In the genomic region with DNA sequence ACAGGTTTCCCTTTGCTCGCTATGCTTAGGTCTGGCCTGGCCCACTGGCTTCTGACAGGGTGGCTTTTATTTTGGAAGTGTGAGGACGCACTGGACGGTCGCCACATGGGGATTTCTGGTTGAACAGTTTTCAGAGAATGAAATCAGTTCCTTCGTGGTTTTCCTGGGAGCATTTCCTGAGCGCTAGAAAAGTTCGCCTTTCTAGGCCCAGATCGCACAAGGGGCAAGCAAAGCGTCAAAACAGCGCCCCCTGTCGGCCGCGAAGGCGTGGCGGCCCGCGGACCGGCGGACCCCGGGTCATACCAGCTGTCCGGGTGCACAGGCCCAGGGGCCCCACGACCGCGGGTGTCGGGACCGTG, we compare ENCODE assay signal across 8 cellular contexts. TPM values are rescaled to one million over a fixed set of nuclear protein-coding genes. Genes with fewer than 3 reads are reported as not detected.
DNase-seq lines count a peak whose midpoint lies in the region; ATAC-seq and TF ChIP-seq lines count a peak whose summit lies in the region.

No MANE protein-coding gene starts in this region.

- H3K4me3 ChIP-seq in testis, result peak overlapping the region; percentile 55 to 78

- peak; percentile 52 for ATAC-seq in HG02642 (IDR thresholded peaks at IDR 0.05; ENCODE audit: poor library complexity, unreplicated experiment)

- no peaks in the 10 kb centered on the region for H3K9me3 Mint-ChIP-seq in osteocyte (ENCODE audit: unreplicated experiment)

- H3K36me3 ChIP-seq in testis (ENCODE audit: low read depth, missing control alignments), result no peaks in the 10 kb centered on the region

- DNase-seq in GM03348 (ENCODE audit: low spot score) (peak; percentile 85), glomerular visceral epithelial cell (ENCODE audit: extremely low spot score) (peak; percentile 69), osteocyte (ENCODE audit: extremely low spot score, unreplicated experiment) (no peak), testis (peak; percentile 90), NCI-H1436 treated with DMSO at 0.1 percent for 48 hours (lab: John Stamatoyannopoulos, UW) (no peak)
- DNase-seq in activated naive CD4-positive, alpha-beta T cell (lab: John Stamatoyannopoulos, UW), result peak; percentile 75 to 81 (median 80)

- H3K27ac Mint-ChIP-seq in osteocyte (ENCODE audit: unreplicated experiment), result no peak overlapping the region

- H3K9me3 ChIP-seq in testis, result no peaks in the 10 kb centered on the region

- H3K36me3 Mint-ChIP-seq in osteocyte (ENCODE audit: unreplicated experiment), result no peaks in the 10 kb centered on the region

- peak overlapping the region; percentile 53 to 86 for H3K27ac ChIP-seq in testis

- no peak for TF ChIP-seq POLR2A in testis (IDR thresholded peaks at IDR 0.05)

- intact Hi-C loops in testis (cut with DNase I; ENCODE audit: low total_unique reads), result loop anchor here (10.0 kb wide), 1 partner anchor 360 kb away; no protein-coding TSS in a partner anchor

- H3K4me1 Mint-ChIP-seq in osteocyte (ENCODE audit: unreplicated experiment), result peaks cover 2% of the 10 kb centered on the region

- no peaks in the 10 kb centered on the region for H3K27me3 ChIP-seq in testis

- no peak overlapping the region for H3K4me3 Mint-ChIP-seq in osteocyte (ENCODE audit: unreplicated experiment)

- peaks cover 19% of the 10 kb centered on the region for H3K27me3 Mint-ChIP-seq in osteocyte (ENCODE audit: unreplicated experiment)

- H3K4me1 ChIP-seq in testis, result peaks cover 8% of the 10 kb centered on the region

- TF ChIP-seq CTCF in osteocyte (IDR thresholded peaks at IDR 0.05) (peak; percentile 36), testis (IDR thresholded peaks at IDR 0.05) (peak; percentile 88 to 97 (median 94))

- 5 to 24% methylated on average over 5 to 26 of the region's 26 CpGs for WGBS in testis, 2 donors

TF ChIP-seq in PFSK-1, 5 proteins besides CTCF, POLR2A, EP300 and RAD21:
- TF ChIP-seq, protein P1, sequence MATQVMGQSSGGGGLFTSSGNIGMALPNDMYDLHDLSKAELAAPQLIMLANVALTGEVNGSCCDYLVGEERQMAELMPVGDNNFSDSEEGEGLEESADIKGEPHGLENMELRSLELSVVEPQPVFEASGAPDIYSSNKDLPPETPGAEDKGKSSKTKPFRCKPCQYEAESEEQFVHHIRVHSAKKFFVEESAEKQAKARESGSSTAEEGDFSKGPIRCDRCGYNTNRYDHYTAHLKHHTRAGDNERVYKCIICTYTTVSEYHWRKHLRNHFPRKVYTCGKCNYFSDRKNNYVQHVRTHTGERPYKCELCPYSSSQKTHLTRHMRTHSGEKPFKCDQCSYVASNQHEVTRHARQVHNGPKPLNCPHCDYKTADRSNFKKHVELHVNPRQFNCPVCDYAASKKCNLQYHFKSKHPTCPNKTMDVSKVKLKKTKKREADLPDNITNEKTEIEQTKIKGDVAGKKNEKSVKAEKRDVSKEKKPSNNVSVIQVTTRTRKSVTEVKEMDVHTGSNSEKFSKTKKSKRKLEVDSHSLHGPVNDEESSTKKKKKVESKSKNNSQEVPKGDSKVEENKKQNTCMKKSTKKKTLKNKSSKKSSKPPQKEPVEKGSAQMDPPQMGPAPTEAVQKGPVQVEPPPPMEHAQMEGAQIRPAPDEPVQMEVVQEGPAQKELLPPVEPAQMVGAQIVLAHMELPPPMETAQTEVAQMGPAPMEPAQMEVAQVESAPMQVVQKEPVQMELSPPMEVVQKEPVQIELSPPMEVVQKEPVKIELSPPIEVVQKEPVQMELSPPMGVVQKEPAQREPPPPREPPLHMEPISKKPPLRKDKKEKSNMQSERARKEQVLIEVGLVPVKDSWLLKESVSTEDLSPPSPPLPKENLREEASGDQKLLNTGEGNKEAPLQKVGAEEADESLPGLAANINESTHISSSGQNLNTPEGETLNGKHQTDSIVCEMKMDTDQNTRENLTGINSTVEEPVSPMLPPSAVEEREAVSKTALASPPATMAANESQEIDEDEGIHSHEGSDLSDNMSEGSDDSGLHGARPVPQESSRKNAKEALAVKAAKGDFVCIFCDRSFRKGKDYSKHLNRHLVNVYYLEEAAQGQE (IDR thresholded peaks at IDR 0.05; ENCODE audit: insufficient read depth in 1 of 2, low read depth in 2 of 2, low read length in 2 of 2), result no peak
- TF ChIP-seq FOXP2 (optimal IDR thresholded peaks at IDR 0.05; ENCODE audit: borderline replicate concordance, extremely low read depth, extremely low read length, insufficient read depth) (peak; percentile 21), TAF1 (IDR thresholded peaks at IDR 0.05; ENCODE audit: borderline replicate concordance, insufficient read depth, low read length) (no peak)

RNA-seq across cellular contexts. Expression of a gene that starts 12.7 kb away (rescaled TPM):
- 10.3 TPM for polyA plus RNA-seq in PFSK-1 (2012; ENCODE audit: insufficient read length, low read depth)
- 6.4 and 7.0 TPM in 2 replicates for total RNA-seq in osteocyte
- total RNA-seq in testis, result 10 to 100 TPM; 34.8 to 54.3 TPM
- polyA plus RNA-seq in testis (ENCODE audit: insufficient read depth, low read depth, low replicate concordance), result 50.8 TPM

Comparison
In these comparisons a context has a peak if more than half of its experiments do, and no peak if none do; other contexts are left out.
1. DNase-seq: peak in GM03348 (single experiment), activated naive CD4-positive, alpha-beta T cell (4 of 4), glomerular visceral epithelial cell (single experiment) and testis (single experiment); none in osteocyte (single experiment) and NCI-H1436 treated with DMSO at 0.1 percent for 48 hours (single experiment).